In genomic region chr9:28212979-28213378, GRCh38 we compare ENCODE assay signal across 10 cellular contexts.
A peak's percentile ranks its signal among the peaks of the same experiment; 100 is the strongest.
DNase-seq lines count a peak whose midpoint lies in the region; ATAC-seq and TF ChIP-seq lines count a peak whose summit lies in the region.
"Had no signal": no experiment of that assay in that cellular context is flagged by ENCODE, and none has a peak within 500 bp of the region (broad histone marks: within the 10 kb centered on the region; RNA-seq: fewer than 3 reads in every experiment).

No MANE protein-coding gene starts in this region.

- TF ChIP-seq CTCF in mesothelial cell of epicardium (IDR thresholded peaks at IDR 0.05; ENCODE audit: unreplicated experiment), result no peak

- H3K4me1 Mint-ChIP-seq in mesothelial cell of epicardium, result peaks cover 49% of the 10 kb centered on the region
- H3K4me1 Mint-ChIP-seq in natural killer cell treated with Interleukin-12 subunit alpha and Interleukin-12 subunit beta and Interleukin-15 and Interleukin-18, amount 100 ng/mL, for 72 hours (ENCODE audit: low read depth in 2 of 2), result no peaks in the 10 kb centered on the region

- no peak overlapping the region for H3K4me3 Mint-ChIP-seq in mesothelial cell of epicardium
- H3K4me3 Mint-ChIP-seq in natural killer cell treated with Interleukin-12 subunit alpha and Interleukin-12 subunit beta and Interleukin-15 and Interleukin-18, amount 100 ng/mL, for 72 hours, result no peak overlapping the region

- DNase-seq in amniotic stem cell (lab: John Stamatoyannopoulos, UW), result peak; percentile 24
- no peak for DNase-seq in mesothelial cell of epicardium (ENCODE audit: low spot score in 2 of 2, unreplicated experiment in 2 of 2)
- DNase-seq in natural killer cell treated with Interleukin-12 subunit alpha and Interleukin-12 subunit beta and Interleukin-15 and Interleukin-18, amount 100 ng/mL, for 72 hours (ENCODE audit: low spot score), result no peak
- DNase-seq: central memory CD4-positive, alpha-beta T cell; posterior cingulate gyrus had no signal

- no peaks in the 10 kb centered on the region for H3K9me3 Mint-ChIP-seq in mesothelial cell of epicardium
- H3K9me3 Mint-ChIP-seq in natural killer cell treated with Interleukin-12 subunit alpha and Interleukin-12 subunit beta and Interleukin-15 and Interleukin-18, amount 100 ng/mL, for 72 hours, result peaks cover 8% of the 10 kb centered on the region

- ATAC-seq in GM18505 (IDR thresholded peaks at IDR 0.05; ENCODE audit: unreplicated experiment) (peak; percentile 77), HG03457 (IDR thresholded peaks at IDR 0.05; ENCODE audit: unreplicated experiment) (peak; percentile 67), HG03378 (IDR thresholded peaks at IDR 0.05; ENCODE audit: unreplicated experiment) (no peak), HG03045 (IDR thresholded peaks at IDR 0.05; ENCODE audit: unreplicated experiment) (no peak), GM21367 (IDR thresholded peaks at IDR 0.05; ENCODE audit: unreplicated experiment) (no peak)
- ATAC-seq in natural killer cell treated with Interleukin-12 subunit alpha and Interleukin-12 subunit beta and Interleukin-15 and Interleukin-18, amount 100 ng/mL, for 72 hours, result no peak

- H3K27me3 Mint-ChIP-seq in mesothelial cell of epicardium (ENCODE audit: low read depth), result no peaks in the 10 kb centered on the region
- H3K27me3 Mint-ChIP-seq in natural killer cell treated with Interleukin-12 subunit alpha and Interleukin-12 subunit beta and Interleukin-15 and Interleukin-18, amount 100 ng/mL, for 72 hours, result no peaks in the 10 kb centered on the region

- peak overlapping the region; percentile 91 for H3K27ac Mint-ChIP-seq in mesothelial cell of epicardium
- H3K27ac Mint-ChIP-seq in natural killer cell treated with Interleukin-12 subunit alpha and Interleukin-12 subunit beta and Interleukin-15 and Interleukin-18, amount 100 ng/mL, for 72 hours, result no peak overlapping the region

- H3K36me3 Mint-ChIP-seq in mesothelial cell of epicardium, result no peaks in the 10 kb centered on the region
- H3K36me3 Mint-ChIP-seq in natural killer cell treated with Interleukin-12 subunit alpha and Interleukin-12 subunit beta and Interleukin-15 and Interleukin-18, amount 100 ng/mL, for 72 hours, result no peaks in the 10 kb centered on the region

- TF ChIP-seq POLR2A in GM18505 (IDR thresholded peaks at IDR 0.05; ENCODE audit: borderline replicate concordance, extremely low read depth, insufficient read depth, insufficient read length), result no peak

Comparison
In these comparisons a context has a peak if more than half of its experiments do, and no peak if none do; other contexts are left out.
1. ATAC-seq: peak in GM18505 (single experiment) and HG03457 (single experiment); none in HG03378 (single experiment), HG03045 (single experiment), natural killer cell treated with Interleukin-12 subunit alpha and Interleukin-12 subunit beta and Interleukin-15 and Interleukin-18, amount 100 ng/mL, for 72 hours (0 of 2) and GM21367 (single experiment).